8 cellular contexts compared by ENCODE assay signal in the genomic region with DNA sequence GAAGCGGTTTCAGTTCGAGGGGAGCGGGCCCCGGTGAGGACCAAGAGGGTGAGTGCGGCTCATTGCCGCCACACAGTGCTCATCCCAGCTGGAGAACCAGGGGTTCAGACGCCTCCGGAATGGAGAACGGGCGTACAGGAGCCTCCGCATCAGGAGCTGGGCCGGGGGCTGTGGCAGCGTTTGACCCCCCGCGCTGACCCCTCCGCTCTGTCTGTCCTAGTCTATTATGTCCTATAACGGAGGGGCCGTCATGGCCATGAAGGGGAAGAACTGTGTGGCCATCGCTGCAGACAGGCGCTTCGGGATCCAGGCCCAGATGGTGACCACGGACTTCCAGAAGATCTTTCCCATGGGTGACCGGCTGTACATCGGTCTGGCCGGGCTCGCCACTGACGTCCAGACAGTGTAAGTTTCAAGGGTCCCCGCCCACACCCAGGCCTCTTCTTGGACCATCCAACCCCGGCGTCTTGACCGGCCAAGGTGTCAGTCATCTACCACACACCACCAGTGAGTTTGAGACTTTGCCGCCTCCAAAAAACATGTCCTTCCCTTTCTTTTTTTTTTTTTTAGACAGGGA. TPM values are rescaled to one million over a fixed set of nuclear protein-coding genes. Genes with fewer than 3 reads are reported as not detected.
DNase-seq lines count a peak whose midpoint lies in the region; ATAC-seq and TF ChIP-seq lines count a peak whose summit lies in the region.

No MANE protein-coding gene starts in this region.

- H3K36me3 Mint-ChIP-seq in Calu3 (ENCODE audit: insufficient read depth, unreplicated experiment): peaks cover 84% of the 10 kb centered on the region

- H3K27me3 ChIP-seq in right lobe of liver: no peaks in the 10 kb centered on the region
- H3K27me3 ChIP-seq in upper lobe of right lung: no peaks in the 10 kb centered on the region

- H3K27ac ChIP-seq in angular gyrus (ENCODE audit: low read depth, low read length) (peak overlapping the region; percentile 79), right lobe of liver (peak overlapping the region; percentile 70 to 84 (median 80)), upper lobe of right lung (peak overlapping the region; percentile 93)

- peaks cover 28% of the 10 kb centered on the region for H3K4me1 Mint-ChIP-seq in Calu3 (ENCODE audit: low read depth, unreplicated experiment)

- peak overlapping the region; percentile 78 for H3K4me3 Mint-ChIP-seq in Calu3 (ENCODE audit: low read depth, unreplicated experiment)

- peaks cover 7 to 32% (median 15%) of the 10 kb centered on the region in 4 donors for H3K36me3 ChIP-seq in right lobe of liver
- peaks cover 37% of the 10 kb centered on the region for H3K36me3 ChIP-seq in upper lobe of right lung

- H3K27me3 Mint-ChIP-seq in Calu3 (ENCODE audit: unreplicated experiment): no peaks in the 10 kb centered on the region

- CTCF ChIA-PET in Calu3 (lab: Charles Lee): interaction anchor here (0.6 to 2.0 kb wide), 5 partner anchors 22 to 401 kb away, joined by 3 to 9 read pairs (median 6); a partner anchor contains a TSS

- TF ChIP-seq CTCF in Calu3 (IDR thresholded peaks at IDR 0.05; ENCODE audit: unreplicated experiment) (no peak), right lobe of liver (IDR thresholded peaks at IDR 0.05) (no peak), upper lobe of right lung (IDR thresholded peaks at IDR 0.05) (no peak), GM13977 (IDR thresholded peaks at IDR 0.05; ENCODE audit: extremely low read depth, insufficient read depth, missing control alignments) (no peak)

- BruUV-seq in Calu3 (replicated peaks; lab: Mats Ljungman, UMichigan): TSS peak; percentile 70

- no peaks in the 10 kb centered on the region for H3K9me3 Mint-ChIP-seq in Calu3 (ENCODE audit: low read depth, unreplicated experiment)

- H3K4me1 ChIP-seq in right lobe of liver (peaks cover 0 to 45% (median 9%) of the 10 kb centered on the region in 4 donors), upper lobe of right lung (peaks cover 39% of the 10 kb centered on the region)

- peak; percentile 4 for ATAC-seq in HG02981 (IDR thresholded peaks at IDR 0.05; ENCODE audit: unreplicated experiment)
- peak; percentile 0 to 3 (median 2) for ATAC-seq in right lobe of liver
- peak; percentile 2 for ATAC-seq in upper lobe of right lung
- ATAC-seq in GM18861 (IDR thresholded peaks at IDR 0.05; ENCODE audit: unreplicated experiment): no peak

- H3K27ac Mint-ChIP-seq in Calu3 (ENCODE audit: unreplicated experiment): peak overlapping the region; percentile 85

- H3K9me3 ChIP-seq in right lobe of liver (no peaks in the 10 kb centered on the region), upper lobe of right lung (no peaks in the 10 kb centered on the region)

- DNase-seq in Calu3: no peak
- DNase-seq in right lobe of liver: no peak
- no peak for DNase-seq in upper lobe of right lung
- DNase-seq in GM13977 (ENCODE audit: low spot score): no peak
- no peak for DNase-seq in 8988T

- no peak for TF ChIP-seq POLR2A in right lobe of liver (IDR thresholded peaks at IDR 0.05)

- WGBS in right lobe of liver (ENCODE audit: insufficient coverage, low coverage, low lambda C conversion rate, missing lambda C conversion rate): 4% methylated on average over 19 of the region's 32 CpGs

- H3K4me3 ChIP-seq in right lobe of liver (peak overlapping the region; percentile 92 to 99 (median 99)), upper lobe of right lung (peak overlapping the region; percentile 96)

- in situ Hi-C loops in GM13977 (cut with MboI; ENCODE audit: low pct_unique_long_range_greater_than_20kb, low sequenced_read_pairs, unreplicated experiment): no loop called here

- intact Hi-C loops in Calu3 (cut with micrococcal nuclease; ENCODE audit: unreplicated experiment): loop anchor here (5.0 kb wide), 2 partner anchors 114 to 399 kb away; a partner anchor contains a TSS
- intact Hi-C loops in right lobe of liver (cut with DNase I): no loop called here
- intact Hi-C loops in upper lobe of right lung (cut with DNase I): no loop called here

RNA-seq across cellular contexts. Expression of a gene that starts 0.5 kb away (rescaled TPM):
- total RNA-seq in Calu3 (2022) (893 and 935 TPM in 2 replicates), right lobe of liver (100 to 1,000 TPM in 5 of 6 experiments, 10 to 100 TPM in 1; 85.2 to 183 (median 120) TPM), upper lobe of right lung (127 TPM)

RNA-seq across cellular contexts. Expression of a gene that starts 4.9 kb away (rescaled TPM):
- 196 and 205 TPM in 2 replicates for total RNA-seq in Calu3 (2022)
- 1 to 10 TPM; 1.7 to 8.0 (median 3.9) TPM for total RNA-seq in right lobe of liver
- 59.1 TPM for total RNA-seq in upper lobe of right lung

RNA-seq across cellular contexts. Expression of a gene that starts 22.9 kb away (rescaled TPM):
- total RNA-seq in Calu3 (2022): 101 and 109 TPM in 2 replicates
- total RNA-seq in right lobe of liver: 10 to 100 TPM; 34.2 to 88.1 (median 55.1) TPM
- 29.7 TPM for total RNA-seq in upper lobe of right lung

RNA-seq across cellular contexts. Expression of a gene that starts 46.3 kb away (rescaled TPM):
- total RNA-seq in Calu3 (2022) (101 and 120 TPM in 2 replicates), right lobe of liver (10 to 100 TPM; 11.5 to 19.5 (median 15.4) TPM), upper lobe of right lung (50.5 TPM)

RNA-seq across cellular contexts. Expression of a gene that starts 47.9 kb away (rescaled TPM):
- total RNA-seq in Calu3 (2022) (463 and 498 TPM in 2 replicates), right lobe of liver (10 to 100 TPM; 10.1 to 30.9 (median 25.6) TPM), upper lobe of right lung (133 TPM)
